19 cellular contexts compared by ENCODE assay signal in the genomic region with DNA sequence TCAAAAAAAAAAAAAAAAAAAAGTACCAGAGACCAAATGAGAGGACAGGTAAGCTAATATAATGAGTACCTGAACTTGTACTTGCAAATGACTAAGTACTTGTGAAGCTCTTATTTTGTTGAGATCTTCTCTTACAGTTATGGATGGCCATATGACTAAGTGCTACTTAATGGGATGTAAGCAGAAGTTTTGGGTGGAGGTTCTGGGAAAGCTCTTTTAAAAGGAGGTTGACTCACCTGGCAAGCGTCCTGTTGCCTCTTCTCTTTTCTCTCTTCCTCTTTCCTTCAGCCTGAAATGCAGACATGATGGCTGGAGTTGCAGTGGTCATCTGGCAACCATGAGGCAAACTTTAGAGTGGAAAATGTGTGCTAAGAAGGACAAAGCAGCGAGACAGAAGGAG. TPM values are rescaled to one million over a fixed set of nuclear protein-coding genes. Genes with fewer than 3 reads are reported as not detected.
A peak's percentile ranks its signal among the peaks of the same experiment; 100 is the strongest.
DNase-seq lines count a peak whose midpoint lies in the region; ATAC-seq, FAIRE-seq and TF ChIP-seq lines count a peak whose summit lies in the region.
"Had no signal": no experiment of that assay in that cellular context is flagged by ENCODE, and none has a peak within 500 bp of the region (broad histone marks: within the 10 kb centered on the region; RNA-seq: fewer than 3 reads in every experiment).

No MANE protein-coding gene starts in this region.

- no peaks in the 10 kb centered on the region for H3K9me3 Mint-ChIP-seq in HFFc6
- no peaks in the 10 kb centered on the region for H3K9me3 Mint-ChIP-seq in astrocyte (ENCODE audit: unreplicated experiment)

- H3K9me3 ChIP-seq in astrocyte (ENCODE audit: insufficient read depth, low read depth, low read length): no peaks in the 10 kb centered on the region
- H3K9me3 ChIP-seq in ascending aorta: no peaks in the 10 kb centered on the region
- no peaks in the 10 kb centered on the region for H3K9me3 ChIP-seq in WERI-Rb-1 (ENCODE audit: severe bottlenecking)
- H3K9me3 ChIP-seq: spleen, upper lobe of left lung had no signal

- DNase-seq in AG10803 (ENCODE audit: low read depth) (peak; percentile 73), HFFc6 (peak; percentile 59), astrocyte (ENCODE audit: low read depth) (peak; percentile 79), islet precursor cell (peak; percentile 82), ascending aorta (ENCODE audit: low spot score in 2 of 2) (no peak), WERI-Rb-1 (no peak), NCI-H345 treated with DMSO at 0.1 percent for 48 hours (lab: John Stamatoyannopoulos, UW; ENCODE audit: unreplicated experiment) (no peak)
- DNase-seq: activated CD4-positive, CD25-positive, alpha-beta regulatory T cell; amygdala; cortex of kidney; hypothalamus; MM.1S; NCI-H2107; NCI-H82; spleen; stimulated activated naive CD4-positive, alpha-beta T cell; upper lobe of left lung had no signal

- H3K4me1 Mint-ChIP-seq in HFFc6 (ENCODE audit: low read depth) (peaks cover 25% of the 10 kb centered on the region), astrocyte (ENCODE audit: low read depth, unreplicated experiment) (peaks cover 6% of the 10 kb centered on the region)

- intact Hi-C loops in ascending aorta (cut with DNase I): loop anchor here (5.0 kb wide), 1 partner anchor 35 kb away; a partner anchor contains a TSS

- no peak overlapping the region; the same call in 1 of the 2 replicates for H3K4me3 Mint-ChIP-seq in HFFc6
- H3K4me3 Mint-ChIP-seq in astrocyte (ENCODE audit: unreplicated experiment): no peak overlapping the region

- no peak overlapping the region for H2AFZ ChIP-seq in astrocyte (ENCODE audit: low read depth, low read length)

- TF ChIP-seq CTCF in AG10803 (conservative IDR thresholded peaks at IDR 0.05; ENCODE audit: low read length): no peak
- no peak for TF ChIP-seq CTCF in HFFc6 (IDR thresholded peaks at IDR 0.05)
- no peak for TF ChIP-seq CTCF in astrocyte (IDR thresholded peaks at IDR 0.05; ENCODE audit: insufficient read depth, low read depth, low read length)
- no peak for TF ChIP-seq CTCF in ascending aorta (IDR thresholded peaks at IDR 0.05)
- TF ChIP-seq CTCF in WERI-Rb-1 (IDR thresholded peaks at IDR 0.05; ENCODE audit: low read depth, low read length): no peak

- H3K4me1 ChIP-seq in astrocyte (ENCODE audit: insufficient read depth, low read length) (no peaks in the 10 kb centered on the region), ascending aorta (no peaks in the 10 kb centered on the region)
- H3K4me1 ChIP-seq: spleen, upper lobe of left lung had no signal

- H3K27ac Mint-ChIP-seq in HFFc6 (peak overlapping the region; percentile 75; the same call in 1 of the 2 replicates), astrocyte (ENCODE audit: unreplicated experiment) (peak overlapping the region; percentile 48)

- FAIRE-seq in astrocyte (lab: Jason Lieb, UNC): peak; percentile 93

- no peaks in the 10 kb centered on the region for H3K79me2 ChIP-seq in astrocyte (ENCODE audit: insufficient read depth, low read length)

- H3K4me3 ChIP-seq in AG10803 (ENCODE audit: low read length) (no peak overlapping the region), astrocyte (ENCODE audit: insufficient read depth, low read depth, low read length) (no peak overlapping the region), ascending aorta (no peak overlapping the region), WERI-Rb-1 (ENCODE audit: low read depth, low read length) (no peak overlapping the region)
- H3K4me3 ChIP-seq: spleen, upper lobe of left lung had no signal

- H3K9ac ChIP-seq in astrocyte (ENCODE audit: low read length): no peak overlapping the region

- peak overlapping the region; percentile 1 for H3K4me2 ChIP-seq in astrocyte (ENCODE audit: low read length)

- H4K20me1 ChIP-seq in astrocyte (ENCODE audit: insufficient read depth, low read length): no peaks in the 10 kb centered on the region

- H3K27ac ChIP-seq in astrocyte (ENCODE audit: low read depth, low read length) (no peak overlapping the region), ascending aorta (no peak overlapping the region), WERI-Rb-1 (no peak overlapping the region)
- H3K27ac ChIP-seq: spleen, upper lobe of left lung had no signal

- no peak for ATAC-seq in GM21526 (IDR thresholded peaks at IDR 0.05; ENCODE audit: low FRiP score, unreplicated experiment)
- ATAC-seq: left lobe of liver had no signal

- H3K36me3 Mint-ChIP-seq in HFFc6 (ENCODE audit: low read depth) (no peaks in the 10 kb centered on the region), astrocyte (ENCODE audit: low read depth, unreplicated experiment) (no peaks in the 10 kb centered on the region)

- H3K36me3 ChIP-seq in astrocyte (ENCODE audit: insufficient read depth, low read length): no peaks in the 10 kb centered on the region
- no peaks in the 10 kb centered on the region for H3K36me3 ChIP-seq in ascending aorta
- H3K36me3 ChIP-seq in WERI-Rb-1: no peaks in the 10 kb centered on the region
- H3K36me3 ChIP-seq: spleen, upper lobe of left lung had no signal

- no peaks in the 10 kb centered on the region for H3K27me3 Mint-ChIP-seq in HFFc6 (ENCODE audit: insufficient read depth)
- H3K27me3 Mint-ChIP-seq in astrocyte (ENCODE audit: low read depth, unreplicated experiment): no peaks in the 10 kb centered on the region

- H3K27me3 ChIP-seq in astrocyte (ENCODE audit: insufficient read depth, low read length) (no peaks in the 10 kb centered on the region), ascending aorta (no peaks in the 10 kb centered on the region), WERI-Rb-1 (ENCODE audit: insufficient read depth, low read depth, severe bottlenecking) (peaks cover 18% of the 10 kb centered on the region)
- H3K27me3 ChIP-seq: upper lobe of left lung had no signal

RNA-seq across cellular contexts. Expression of a gene that starts 36.9 kb away (rescaled TPM):
- total RNA-seq in HFFc6 (2021; fragmentation: NEBNext Ultra II Directional; extraction: Animal tissue kit (Norgen Biotek cat#: 25700)): 10 to 100 TPM; 29.0 to 40.5 (median 38.2) TPM
- total RNA-seq in astrocyte (79.5 and 79.9 TPM in 2 replicates), ascending aorta (10.5 TPM)

Comparison
In these comparisons a context has a peak if more than half of its experiments do, and no peak if none do; other contexts are left out.
1. DNase-seq: peak in AG10803 (single experiment), HFFc6 (single experiment), astrocyte (single experiment) and islet precursor cell (single experiment); none in ascending aorta (0 of 2), WERI-Rb-1 (single experiment) and NCI-H345 treated with DMSO at 0.1 percent for 48 hours (single experiment).